Comparison of ENCODE assay signal across 28 cellular contexts in genomic region chr10:52394246-52394645, GRCh38.
"Had no signal": no experiment of that assay in that cellular context is flagged by ENCODE, and none has a peak within 500 bp of the region (broad histone marks: within the 10 kb centered on the region; RNA-seq: fewer than 3 reads in every experiment).

No MANE protein-coding gene starts in this region.

- H3K9me3 Mint-ChIP-seq: activated CD4-positive, alpha-beta memory T cell treated with anti-CD3 and anti-CD28 coated beads for 36 hours; activated CD4-positive, alpha-beta T cell treated with anti-CD3 and anti-CD28 coated beads, Interleukin-2, amount 10 ng/mL, durations not matched to agents 24 days and 14 days; brain had no signal

- DNase-seq: activated CD4-positive, alpha-beta memory T cell treated with anti-CD3 and anti-CD28 coated beads for 36 hours; activated CD4-positive, alpha-beta T cell treated with anti-CD3 and anti-CD28 coated beads for 36 hours; activated CD4-positive, alpha-beta T cell treated with anti-CD3 and anti-CD28 coated beads, Interleukin-2, amount 10 ng/mL, durations not matched to agents 24 days and 14 days; activated CD4-positive, CD25-positive, alpha-beta regulatory T cell; activated CD4-positive, CD25-positive, alpha-beta regulatory T cell treated with anti-CD3 and anti-CD28 coated beads, Interleukin-2, amount 50 U/mL, for 72 hours; activated CD8-positive, alpha-beta memory T cell treated with anti-CD3 and anti-CD28 coated beads, Interleukin-2, amount 50 U/mL, for 48 hours; activated CD8-positive, alpha-beta T cell treated with anti-CD3 and anti-CD28 coated beads, Interleukin-2, amount 10 ng/mL, durations not matched to agents 7 days and 5 days; activated gamma-delta T cell; activated naive CD4-positive, alpha-beta T cell; activated naive CD4-positive, alpha-beta T cell treated with anti-CD3 and anti-CD28 coated beads, Interleukin-2, amount 10 ng/mL, durations not matched to agents 7 days and 5 days; activated naive CD8-positive, alpha-beta T cell treated with anti-CD3 and anti-CD28 coated beads, Interleukin-2, amount 10 ng/mL, durations not matched to agents 7 days and 5 days; activated T-cell treated with anti-CD3 and anti-CD28 coated beads for 4 hours; activated T-cell treated with anti-CD3 and anti-CD28 coated beads, Interleukin-2, amount 50 U/mL, for 24 hours; activated T-cell treated with anti-CD3 and anti-CD28 coated beads, Interleukin-2, amount 50 U/mL, for 72 hours; central memory CD4-positive, alpha-beta T cell; cerebellar nuclear complex; colonic mucosa; effector CD8-positive, alpha-beta T cell; foreskin melanocyte; head of caudate nucleus; hippocampal formation; T-helper 2 cell had no signal

- H3K4me1 ChIP-seq: ascending aorta, breast epithelium, colonic mucosa, gastroesophageal sphincter had no signal

- H3K27me3 ChIP-seq: ascending aorta, breast epithelium, cardiac muscle cell, colonic mucosa, gastroesophageal sphincter had no signal

- H3K4me1 Mint-ChIP-seq: activated CD4-positive, alpha-beta T cell treated with anti-CD3 and anti-CD28 coated beads for 36 hours; activated CD4-positive, alpha-beta T cell treated with anti-CD3 and anti-CD28 coated beads, Interleukin-2, amount 10 ng/mL, durations not matched to agents 24 days and 14 days; activated naive CD4-positive, alpha-beta T cell treated with anti-CD3 and anti-CD28 coated beads, Interleukin-2, amount 10 ng/mL, durations not matched to agents 7 days and 5 days; activated naive CD8-positive, alpha-beta T cell treated with anti-CD3 and anti-CD28 coated beads, Interleukin-2, amount 10 ng/mL, durations not matched to agents 7 days and 5 days; brain had no signal

- H3K36me3 ChIP-seq: ascending aorta, breast epithelium, cardiac muscle cell, colonic mucosa, gastroesophageal sphincter had no signal

- H3K27ac ChIP-seq: ascending aorta, breast epithelium, cardiac muscle cell, colonic mucosa, gastroesophageal sphincter had no signal

- H3K4me3 ChIP-seq: ascending aorta, breast epithelium, cardiac muscle cell, colonic mucosa, gastroesophageal sphincter had no signal

- H3K27me3 Mint-ChIP-seq: activated CD4-positive, alpha-beta memory T cell treated with anti-CD3 and anti-CD28 coated beads for 36 hours; activated CD4-positive, alpha-beta T cell treated with anti-CD3 and anti-CD28 coated beads for 36 hours; activated CD4-positive, alpha-beta T cell treated with anti-CD3 and anti-CD28 coated beads, Interleukin-2, amount 10 ng/mL, durations not matched to agents 24 days and 14 days; activated naive CD4-positive, alpha-beta T cell treated with anti-CD3 and anti-CD28 coated beads, Interleukin-2, amount 10 ng/mL, durations not matched to agents 7 days and 5 days; activated naive CD8-positive, alpha-beta T cell treated with anti-CD3 and anti-CD28 coated beads, Interleukin-2, amount 10 ng/mL, durations not matched to agents 7 days and 5 days; activated T-cell treated with anti-CD3 and anti-CD28 coated beads, Interleukin-2, amount 50 U/mL, for 24 hours; brain had no signal

- H3K9me3 ChIP-seq: ascending aorta, breast epithelium, colonic mucosa, gastroesophageal sphincter had no signal

- H3K36me3 Mint-ChIP-seq: activated CD4-positive, alpha-beta memory T cell treated with anti-CD3 and anti-CD28 coated beads for 36 hours; activated naive CD4-positive, alpha-beta T cell treated with anti-CD3 and anti-CD28 coated beads, Interleukin-2, amount 10 ng/mL, durations not matched to agents 7 days and 5 days; activated naive CD4-positive, alpha-beta T cell treated with anti-CD3 and anti-CD28 coated beads, Interleukin-2, amount 50 U/mL, for 72 hours; activated naive CD8-positive, alpha-beta T cell treated with anti-CD3 and anti-CD28 coated beads, Interleukin-2, amount 10 ng/mL, durations not matched to agents 7 days and 5 days; brain had no signal

- H3K27ac Mint-ChIP-seq: activated CD4-positive, alpha-beta memory T cell treated with anti-CD3 and anti-CD28 coated beads for 36 hours; activated CD4-positive, alpha-beta T cell treated with anti-CD3 and anti-CD28 coated beads for 36 hours; activated CD4-positive, alpha-beta T cell treated with anti-CD3 and anti-CD28 coated beads, Interleukin-2, amount 10 ng/mL, durations not matched to agents 24 days and 14 days; activated CD8-positive, alpha-beta T cell treated with anti-CD3 and anti-CD28 coated beads, Interleukin-2, amount 10 ng/mL, durations not matched to agents 7 days and 5 days; activated naive CD4-positive, alpha-beta T cell treated with anti-CD3 and anti-CD28 coated beads, Interleukin-2, amount 10 ng/mL, durations not matched to agents 7 days and 5 days; activated naive CD4-positive, alpha-beta T cell treated with anti-CD3 and anti-CD28 coated beads, Interleukin-2, amount 50 U/mL, for 72 hours; activated naive CD8-positive, alpha-beta T cell treated with anti-CD3 and anti-CD28 coated beads, Interleukin-2, amount 10 ng/mL, durations not matched to agents 7 days and 5 days; activated T-cell treated with anti-CD3 and anti-CD28 coated beads, Interleukin-2, amount 50 U/mL, for 24 hours; activated T-cell treated with anti-CD3 and anti-CD28 coated beads, Interleukin-2, amount 50 U/mL, for 72 hours; brain had no signal

- H3K4me3 Mint-ChIP-seq: activated CD4-positive, alpha-beta memory T cell treated with anti-CD3 and anti-CD28 coated beads for 36 hours; activated CD4-positive, alpha-beta T cell treated with anti-CD3 and anti-CD28 coated beads for 36 hours; activated CD4-positive, alpha-beta T cell treated with anti-CD3 and anti-CD28 coated beads, Interleukin-2, amount 10 ng/mL, durations not matched to agents 24 days and 14 days; activated CD8-positive, alpha-beta T cell treated with anti-CD3 and anti-CD28 coated beads, Interleukin-2, amount 10 ng/mL, durations not matched to agents 7 days and 5 days; activated naive CD4-positive, alpha-beta T cell treated with anti-CD3 and anti-CD28 coated beads, Interleukin-2, amount 10 ng/mL, durations not matched to agents 7 days and 5 days; activated naive CD8-positive, alpha-beta T cell treated with anti-CD3 and anti-CD28 coated beads, Interleukin-2, amount 10 ng/mL, durations not matched to agents 7 days and 5 days; activated T-cell treated with anti-CD3 and anti-CD28 coated beads, Interleukin-2, amount 50 U/mL, for 24 hours; activated T-cell treated with anti-CD3 and anti-CD28 coated beads, Interleukin-2, amount 50 U/mL, for 72 hours; brain had no signal
